In genomic region chr3:71728632-71729342, GRCh38 we compare ENCODE assay signal across 1 cellular context.
A peak's percentile ranks its signal among the peaks of the same experiment; 100 is the strongest.
TF ChIP-seq lines count a peak whose summit lies in the region.

No MANE protein-coding gene starts in this region.

TF ChIP-seq in GM23338, 12 proteins besides CTCF, POLR2A, EP300 and RAD21:
- TF ChIP-seq JUNB (IDR thresholded peaks at IDR 0.05; ENCODE audit: unreplicated experiment) = no peak
- no peak for TF ChIP-seq ETS1 (IDR thresholded peaks at IDR 0.05)
- peak; percentile 55 for TF ChIP-seq CREB1 (CRISPR knock-in tag; IDR thresholded peaks at IDR 0.05; ENCODE audit: low read depth)
- TF ChIP-seq REST (IDR thresholded peaks at IDR 0.05; ENCODE audit: unreplicated experiment) = no peak
- TF ChIP-seq NANOG (IDR thresholded peaks at IDR 0.05; ENCODE audit: borderline replicate concordance) = no peak
TF ChIP-seq in GM23338: peak in this region for 1.
